ENCODE assay signal across 20 cellular contexts in genomic region chr11:12603362-12604088, GRCh38.
A peak's percentile ranks its signal among the peaks of the same experiment; 100 is the strongest.
DNase-seq lines count a peak whose midpoint lies in the region; ATAC-seq, FAIRE-seq and TF ChIP-seq lines count a peak whose summit lies in the region.
"Had no signal": no experiment of that assay in that cellular context is flagged by ENCODE, and none has a peak within 500 bp of the region (broad histone marks: within the 10 kb centered on the region; RNA-seq: fewer than 3 reads in every experiment).

No MANE protein-coding gene starts in this region.

- intact Hi-C loops in left ventricle myocardium inferior (cut with micrococcal nuclease) (loop anchor here (10.0 kb wide), 1 partner anchor 281 kb away; no protein-coding TSS in a partner anchor), Right ventricle myocardium superior (cut with DNase I) (no loop called here)

- ATAC-seq in Right ventricle myocardium superior (ENCODE audit: poor library complexity) = no peak
- no peak for ATAC-seq in effector memory CD8-positive, alpha-beta T cell (replicated peaks)

- no peak overlapping the region for H2AFZ ChIP-seq in trophoblast cell (ENCODE audit: insufficient read depth, low read length, poor library complexity)

- no peak overlapping the region for H4K8ac ChIP-seq in trophoblast cell (ENCODE audit: low read depth, low read length)

- H3K36me3 Mint-ChIP-seq in effector memory CD8-positive, alpha-beta T cell (ENCODE audit: insufficient read depth) = no peaks in the 10 kb centered on the region
- H3K36me3 Mint-ChIP-seq: CD14-positive monocyte; CD4-positive, alpha-beta memory T cell; IgD-negative memory B cell had no signal

- no peak for TF ChIP-seq CTCF in left ventricle myocardium inferior (IDR thresholded peaks at IDR 0.05; ENCODE audit: borderline replicate concordance)

- H3K4me3 Mint-ChIP-seq in effector memory CD8-positive, alpha-beta T cell = no peak overlapping the region
- H3K4me3 Mint-ChIP-seq: CD14-positive monocyte; CD4-positive, alpha-beta memory T cell; IgD-negative memory B cell had no signal

- no peak overlapping the region for H3K23ac ChIP-seq in trophoblast cell (ENCODE audit: low read length)

- H4K12ac ChIP-seq in trophoblast cell (ENCODE audit: low read depth, low read length) = no peak overlapping the region

- H2BK5ac ChIP-seq in trophoblast cell (ENCODE audit: low read depth, low read length, poor library complexity) = no peak overlapping the region

- no peak overlapping the region for H3K14ac ChIP-seq in trophoblast cell (ENCODE audit: low read length)

- no peak overlapping the region for H3K9ac ChIP-seq in trophoblast cell (ENCODE audit: low read length)

- peak overlapping the region; percentile 30 for H2BK12ac ChIP-seq in trophoblast cell (ENCODE audit: low read length)

- H3K9me3 ChIP-seq in left ventricle myocardium inferior (replicated peaks) = peaks cover 11% of the 10 kb centered on the region
- no peaks in the 10 kb centered on the region for H3K9me3 ChIP-seq in trophoblast cell (ENCODE audit: insufficient read depth, low read depth, low read length)
- H3K9me3 ChIP-seq: BE2C had no signal

- peak overlapping the region; percentile 41 for H4K91ac ChIP-seq in trophoblast cell (ENCODE audit: low read depth, low read length)

- no peak for TF ChIP-seq POLR2A in GM12892 (IDR thresholded peaks at IDR 0.05; ENCODE audit: low read depth, low read length)

- peaks cover 4 to 5% of the 10 kb centered on the region in 2 donors for H3K4me1 Mint-ChIP-seq in effector memory CD8-positive, alpha-beta T cell (ENCODE audit: low read depth in 2 of 2)
- H3K4me1 Mint-ChIP-seq: CD14-positive monocyte, IgD-negative memory B cell had no signal

- H3K9me3 Mint-ChIP-seq in effector memory CD8-positive, alpha-beta T cell = no peaks in the 10 kb centered on the region

- H3K4me2 ChIP-seq in trophoblast cell (ENCODE audit: low read length) = no peak overlapping the region

- peak overlapping the region; percentile 35 for H2AK5ac ChIP-seq in trophoblast cell (ENCODE audit: low read length)

- WGBS in trophoblast cell (ENCODE audit: extremely low coverage, insufficient coverage, insufficient read length) = no CpG with 5 or more reads among the region's 3 CpGs

- H3K27me3 ChIP-seq in left ventricle myocardium inferior (ENCODE audit: low read depth) (no peaks in the 10 kb centered on the region), trophoblast cell (ENCODE audit: insufficient read depth, low read length) (no peaks in the 10 kb centered on the region)
- H3K27me3 ChIP-seq: BE2C had no signal

- H3K18ac ChIP-seq in trophoblast cell (ENCODE audit: low read length) = no peak overlapping the region

- H3K4ac ChIP-seq in trophoblast cell (ENCODE audit: low read depth, low read length) = no peak overlapping the region

- H3K27ac ChIP-seq in left ventricle myocardium inferior (replicated peaks) (peak overlapping the region; percentile 61), trophoblast cell (ENCODE audit: low read depth, low read length) (no peak overlapping the region)

- H3K4me3 ChIP-seq in left ventricle myocardium inferior (no peak overlapping the region), trophoblast cell (ENCODE audit: low read depth, low read length) (no peak overlapping the region)

- H3K36me3 ChIP-seq in left ventricle myocardium inferior (no peaks in the 10 kb centered on the region), trophoblast cell (ENCODE audit: control insufficient read depth in 1 of 2, insufficient read depth in 2 of 2, low read length in 2 of 2) (no peaks in the 10 kb centered on the region)
- H3K36me3 ChIP-seq: BE2C had no signal

- H2BK120ac ChIP-seq in trophoblast cell (ENCODE audit: insufficient read depth, low read length, poor library complexity) = no peak overlapping the region

- H3K27ac Mint-ChIP-seq in effector memory CD8-positive, alpha-beta T cell = no peak overlapping the region
- H3K27ac Mint-ChIP-seq: CD14-positive monocyte; CD4-positive, alpha-beta memory T cell; IgD-negative memory B cell had no signal

- H3K4me1 ChIP-seq in left ventricle myocardium inferior (peaks cover 43% of the 10 kb centered on the region), trophoblast cell (ENCODE audit: control insufficient read depth in 1 of 2, insufficient read depth in 2 of 2, low read length in 2 of 2) (peaks cover 5 to 7% of the 10 kb centered on the region in 2 experiments)

- FAIRE-seq in GM12892 (lab: Jason Lieb, UNC) = peak; percentile 57
- FAIRE-seq: A204.1, HTR-8/SVneo had no signal

- peaks cover 47 to 59% of the 10 kb centered on the region in 2 donors for H3K27me3 Mint-ChIP-seq in effector memory CD8-positive, alpha-beta T cell

- no peak for DNase-seq in left ventricle myocardium inferior
- no peak for DNase-seq in Right ventricle myocardium superior
- DNase-seq in GM12892 (ENCODE audit: insufficient read length) = no peak
- peak; percentile 6 for DNase-seq in dermis blood vessel endothelial cell
- no peak for DNase-seq in trophoblast cell
- no peak for DNase-seq in effector memory CD8-positive, alpha-beta T cell
- no peak for DNase-seq in midbrain (lab: John Stamatoyannopoulos, UW)
- DNase-seq in NCI-H774 (lab: John Stamatoyannopoulos, UW) = no peak
- DNase-seq: ACHN; BE2C; CD4-positive, alpha-beta memory T cell; DMS153; DMS79; GF-D8; GOT3; H7 had no signal

- peaks cover 11% of the 10 kb centered on the region for H3K79me1 ChIP-seq in trophoblast cell (ENCODE audit: low read length)

- no peaks in the 10 kb centered on the region for H3K79me2 ChIP-seq in trophoblast cell (ENCODE audit: control insufficient read depth, insufficient read depth, low read length, poor library complexity)
